Comparison of ENCODE assay signal across 12 cellular contexts in genomic region chr1:225772848-225773247, GRCh38. TPM values are rescaled to one million over a fixed set of nuclear protein-coding genes. Genes with fewer than 3 reads are reported as not detected.
DNase-seq lines count a peak whose midpoint lies in the region; ATAC-seq and TF ChIP-seq lines count a peak whose summit lies in the region.
"Had no signal": no experiment of that assay in that cellular context is flagged by ENCODE, and none has a peak within 500 bp of the region (broad histone marks: within the 10 kb centered on the region; RNA-seq: fewer than 3 reads in every experiment).

No MANE protein-coding gene starts in this region.

- no peaks in the 10 kb centered on the region for H3K79me2 ChIP-seq in ACC112 (ENCODE audit: control insufficient read depth, insufficient read depth, low read length, unreplicated experiment)

- no peaks in the 10 kb centered on the region for H3K27me3 ChIP-seq in ACC112 (ENCODE audit: insufficient read depth, low read length)
- no peaks in the 10 kb centered on the region for H3K27me3 ChIP-seq in Panc1 (ENCODE audit: control insufficient read depth, insufficient read depth, low read length)
- H3K27me3 ChIP-seq in gastroesophageal sphincter: no peaks in the 10 kb centered on the region
- H3K27me3 ChIP-seq: right atrium auricular region had no signal

- BruUV-seq in Panc1 (replicated peaks; lab: Mats Ljungman, UMichigan): no TSS peak

- peak overlapping the region; percentile 84 for H3K27ac Mint-ChIP-seq in osteocyte (ENCODE audit: unreplicated experiment)
- H3K27ac Mint-ChIP-seq: activated CD8-positive, alpha-beta memory T cell treated with anti-CD3 and anti-CD28 coated beads, Interleukin-2, amount 10 ng/mL, durations not matched to agents 7 days and 5 days; activated naive CD8-positive, alpha-beta T cell treated with anti-CD3 and anti-CD28 coated beads for 36 hours had no signal

- peaks cover 60% of the 10 kb centered on the region for H3K4me1 Mint-ChIP-seq in osteocyte (ENCODE audit: unreplicated experiment)
- H3K4me1 Mint-ChIP-seq: activated CD8-positive, alpha-beta memory T cell treated with anti-CD3 and anti-CD28 coated beads, Interleukin-2, amount 10 ng/mL, durations not matched to agents 7 days and 5 days had no signal

- POLR2A ChIA-PET in Panc1 (lab: Charles Lee): interaction anchor here (0.6 kb wide), 2 partner anchors 71 to 339 kb away, joined by 3 read pairs; no protein-coding TSS in a partner anchor

- no peak overlapping the region for H3K4me3 ChIP-seq in ACC112 (ENCODE audit: low read depth, low read length)
- H3K4me3 ChIP-seq in Panc1 (ENCODE audit: low read depth in 2 of 2, low read length in 2 of 2): no peak overlapping the region
- H3K4me3 ChIP-seq in gastroesophageal sphincter: no peak overlapping the region
- H3K4me3 ChIP-seq: lung, right atrium auricular region had no signal

- in situ Hi-C loops in Panc1 (cut with HindIII; ENCODE audit: low pct_unique_long_range_greater_than_20kb, low sequenced_read_pairs): loop anchor here (10.0 kb wide), 1 partner anchor 218 kb away; no protein-coding TSS in a partner anchor

- H3K27ac ChIP-seq in ACC112 (ENCODE audit: low read depth, low read length): no peak overlapping the region
- peak overlapping the region; percentile 66 for H3K27ac ChIP-seq in Panc1 (ENCODE audit: low read length)
- H3K27ac ChIP-seq in gastroesophageal sphincter: peak overlapping the region in 3 of 4 donors; percentile 62 to 72 (median 71)
- H3K27ac ChIP-seq: right atrium auricular region had no signal

- no peaks in the 10 kb centered on the region for H3K9me3 Mint-ChIP-seq in osteocyte (ENCODE audit: unreplicated experiment)

- peak overlapping the region; percentile 61 for H2AFZ ChIP-seq in ACC112 (ENCODE audit: low read length, unreplicated experiment)

- CTCF ChIA-PET in Panc1 (lab: Charles Lee): interaction anchor here (0.5 to 1.7 kb wide), 6 partner anchors 106 to 301 kb away, joined by 3 to 12 read pairs (median 3); no protein-coding TSS in a partner anchor

- no peak overlapping the region for H3K4me3 Mint-ChIP-seq in osteocyte (ENCODE audit: unreplicated experiment)
- H3K4me3 Mint-ChIP-seq: activated CD8-positive, alpha-beta memory T cell treated with anti-CD3 and anti-CD28 coated beads, Interleukin-2, amount 10 ng/mL, durations not matched to agents 7 days and 5 days; activated naive CD8-positive, alpha-beta T cell treated with anti-CD3 and anti-CD28 coated beads for 36 hours had no signal

- TF ChIP-seq CTCF in Panc1 (IDR thresholded peaks at IDR 0.05): no peak
- TF ChIP-seq CTCF in gastroesophageal sphincter (IDR thresholded peaks at IDR 0.05): no peak
- TF ChIP-seq CTCF in osteocyte (IDR thresholded peaks at IDR 0.05): no peak

- DNase-seq in Panc1 (ENCODE audit: low read depth, low spot score) (no peak), osteocyte (ENCODE audit: extremely low spot score, unreplicated experiment) (peak; percentile 19), Ammon's horn (ENCODE audit: low spot score) (no peak), NK-92 (lab: John Stamatoyannopoulos, UW; ENCODE audit: unreplicated experiment) (no peak), NOMO-1 treated with dmso at 0.1 percent for 144 hours (lab: John Stamatoyannopoulos, UW; ENCODE audit: unreplicated experiment) (no peak)

- H3K4me1 ChIP-seq in ACC112 (ENCODE audit: control insufficient read depth, insufficient read depth, low read length, unreplicated experiment) (peaks cover 36% of the 10 kb centered on the region), Panc1 (ENCODE audit: control insufficient read depth, insufficient read depth, low read length) (peaks cover 33% of the 10 kb centered on the region), gastroesophageal sphincter (peaks cover 0 to 53% (median 14%) of the 10 kb centered on the region in 3 donors)

- H3K9me3 ChIP-seq in Panc1 (ENCODE audit: control insufficient read depth, insufficient read depth, low read depth, low read length): no peaks in the 10 kb centered on the region
- H3K9me3 ChIP-seq in gastroesophageal sphincter: no peaks in the 10 kb centered on the region
- H3K9me3 ChIP-seq: right atrium auricular region had no signal

- no peaks in the 10 kb centered on the region for H3K27me3 Mint-ChIP-seq in osteocyte (ENCODE audit: unreplicated experiment)
- H3K27me3 Mint-ChIP-seq: activated CD8-positive, alpha-beta memory T cell treated with anti-CD3 and anti-CD28 coated beads, Interleukin-2, amount 10 ng/mL, durations not matched to agents 7 days and 5 days; activated naive CD8-positive, alpha-beta T cell treated with anti-CD3 and anti-CD28 coated beads for 36 hours had no signal

- ATAC-seq in Panc1 (no peak), gastroesophageal sphincter (no peak), GM18519 (IDR thresholded peaks at IDR 0.05; ENCODE audit: low FRiP score, unreplicated experiment) (no peak)

- no peak for TF ChIP-seq POLR2A in gastroesophageal sphincter (IDR thresholded peaks at IDR 0.05)

- no peaks in the 10 kb centered on the region for H3K36me3 ChIP-seq in ACC112 (ENCODE audit: insufficient read depth, low read length)
- H3K36me3 ChIP-seq in Panc1 (ENCODE audit: control insufficient read depth, insufficient read depth, low read length): no peaks in the 10 kb centered on the region
- no peaks in the 10 kb centered on the region for H3K36me3 ChIP-seq in gastroesophageal sphincter
- H3K36me3 ChIP-seq: right atrium auricular region had no signal

- WGBS in gastroesophageal sphincter (ENCODE audit: low coverage in 1 of 2), 2 donors: 54 to 58% methylated on average over 4 of the region's 4 CpGs

- H3K36me3 Mint-ChIP-seq in osteocyte (ENCODE audit: unreplicated experiment): no peaks in the 10 kb centered on the region
- H3K36me3 Mint-ChIP-seq: activated CD8-positive, alpha-beta memory T cell treated with anti-CD3 and anti-CD28 coated beads, Interleukin-2, amount 10 ng/mL, durations not matched to agents 7 days and 5 days had no signal

- no peak for TF ChIP-seq EP300 in gastroesophageal sphincter (IDR thresholded peaks at IDR 0.05)

- intact Hi-C loops in Panc1 (cut with micrococcal nuclease; ENCODE audit: unreplicated experiment): loop anchor here (1.0 to 2.0 kb wide), 3 partner anchors 118 to 298 kb away; no protein-coding TSS in a partner anchor

RNA-seq across cellular contexts. Expression of gene SRP9, which starts 4.8 kb away (rescaled TPM):
- 282 TPM for total RNA-seq in Panc1 (2021; ENCODE audit: unreplicated experiment)
- polyA plus RNA-seq in Panc1 (2012; ENCODE audit: insufficient read length): 264 TPM
- total RNA-seq in gastroesophageal sphincter: 100 to 1,000 TPM; 146 to 260 (median 216) TPM
- total RNA-seq in osteocyte: 213 and 221 TPM in 2 replicates

RNA-seq across cellular contexts. Expression of gene EPHX1, which starts 37.1 kb away (rescaled TPM):
- total RNA-seq in Panc1 (2021; ENCODE audit: unreplicated experiment): 76.4 TPM
- 79.0 TPM for polyA plus RNA-seq in Panc1 (2012; ENCODE audit: insufficient read length)
- 100 to 1,000 TPM in 3 of 4 donors, 10 to 100 TPM in 1; 74.0 to 133 (median 101) TPM for total RNA-seq in gastroesophageal sphincter
- total RNA-seq in osteocyte: 30.3 and 32.3 TPM in 2 replicates
